In genomic region chr1:30692201-30692947, GRCh38 we compare ENCODE assay signal across 1 cellular context.
TF ChIP-seq lines count a peak whose summit lies in the region.

No MANE protein-coding gene starts in this region.

TF ChIP-seq in K562, 482 proteins besides CTCF, POLR2A, EP300 and RAD21 (continued from another document and continues in another):
- TF ChIP-seq ZNF407 (IDR thresholded peaks at IDR 0.05; ENCODE audit: low read depth) (no peak), ZNF384 (IDR thresholded peaks at IDR 0.05; ENCODE audit: low read depth, low read length) (no peak), DLX4 (CRISPR knock-in tag; IDR thresholded peaks at IDR 0.05) (no peak), HDAC6 (IDR thresholded peaks at IDR 0.05; ENCODE audit: low read depth, low read length) (no peak), PTRF (tag; IDR thresholded peaks at IDR 0.05) (no peak), L3MBTL2 (IDR thresholded peaks at IDR 0.05) (no peak), CBX8 (IDR thresholded peaks at IDR 0.05; ENCODE audit: borderline replicate concordance, extremely low read depth, low read depth, low read length, poor library complexity, severe bottlenecking) (no peak), TGIF2 (CRISPR knock-in tag; IDR thresholded peaks at IDR 0.05) (no peak), U2AF1 (optimal IDR thresholded peaks at IDR 0.05; ENCODE audit: low read depth, low read length) (no peak), ZNF79 (CRISPR knock-in tag; IDR thresholded peaks at IDR 0.05; ENCODE audit: low read depth) (no peak), EHMT2 (IDR thresholded peaks at IDR 0.05) (no peak), ZNF766 (CRISPR knock-in tag; conservative IDR thresholded peaks at IDR 0.05) (no peak), ZNF121 (CRISPR knock-in tag; conservative IDR thresholded peaks at IDR 0.05) (no peak), ELF4 (CRISPR knock-in tag; IDR thresholded peaks at IDR 0.05) (peak; percentile 68; the same call in 1 of the 2 replicates), ZNF146 (CRISPR knock-in tag; IDR thresholded peaks at IDR 0.05; ENCODE audit: unreplicated experiment) (no peak), HMGXB4 (CRISPR knock-in tag; IDR thresholded peaks at IDR 0.05) (no peak), ZNF695 (CRISPR knock-in tag; IDR thresholded peaks at IDR 0.05) (no peak), CSDE1 (IDR thresholded peaks at IDR 0.05) (no peak), SIX5 (IDR thresholded peaks at IDR 0.05; ENCODE audit: borderline replicate concordance in 1 of 2, insufficient read depth in 1 of 2, low read depth in 1 of 2, low read length in 2 of 2) (no peak), ZNF277 (CRISPR knock-in tag; IDR thresholded peaks at IDR 0.05; ENCODE audit: borderline replicate concordance) (no peak), FOS (IDR thresholded peaks at IDR 0.05; ENCODE audit: extremely low read depth, insufficient read length) (no peak), TFAM (CRISPR knock-in tag; conservative IDR thresholded peaks at IDR 0.05) (no peak), OTX1 (CRISPR knock-in tag; IDR thresholded peaks at IDR 0.05) (peak; percentile 83; the same call in 1 of the 2 replicates), MTF1 (CRISPR knock-in tag; IDR thresholded peaks at IDR 0.05; ENCODE audit: borderline replicate concordance) (no peak), UBTF (IDR thresholded peaks at IDR 0.05; ENCODE audit: borderline replicate concordance in 1 of 2, low read depth in 2 of 2, low read length in 2 of 2) (no peak), SPI1 (IDR thresholded peaks at IDR 0.05; ENCODE audit: borderline replicate concordance, low read depth, low read length) (0 out of 2 replicates have a peak, but pooled peaks have one; percentile 24)
- TF ChIP-seq, protein P1, sequence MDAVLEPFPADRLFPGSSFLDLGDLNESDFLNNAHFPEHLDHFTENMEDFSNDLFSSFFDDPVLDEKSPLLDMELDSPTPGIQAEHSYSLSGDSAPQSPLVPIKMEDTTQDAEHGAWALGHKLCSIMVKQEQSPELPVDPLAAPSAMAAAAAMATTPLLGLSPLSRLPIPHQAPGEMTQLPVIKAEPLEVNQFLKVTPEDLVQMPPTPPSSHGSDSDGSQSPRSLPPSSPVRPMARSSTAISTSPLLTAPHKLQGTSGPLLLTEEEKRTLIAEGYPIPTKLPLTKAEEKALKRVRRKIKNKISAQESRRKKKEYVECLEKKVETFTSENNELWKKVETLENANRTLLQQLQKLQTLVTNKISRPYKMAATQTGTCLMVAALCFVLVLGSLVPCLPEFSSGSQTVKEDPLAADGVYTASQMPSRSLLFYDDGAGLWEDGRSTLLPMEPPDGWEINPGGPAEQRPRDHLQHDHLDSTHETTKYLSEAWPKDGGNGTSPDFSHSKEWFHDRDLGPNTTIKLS (IDR thresholded peaks at IDR 0.05; ENCODE audit: borderline replicate concordance, low read depth): no peak
- TF ChIP-seq, protein P2, sequence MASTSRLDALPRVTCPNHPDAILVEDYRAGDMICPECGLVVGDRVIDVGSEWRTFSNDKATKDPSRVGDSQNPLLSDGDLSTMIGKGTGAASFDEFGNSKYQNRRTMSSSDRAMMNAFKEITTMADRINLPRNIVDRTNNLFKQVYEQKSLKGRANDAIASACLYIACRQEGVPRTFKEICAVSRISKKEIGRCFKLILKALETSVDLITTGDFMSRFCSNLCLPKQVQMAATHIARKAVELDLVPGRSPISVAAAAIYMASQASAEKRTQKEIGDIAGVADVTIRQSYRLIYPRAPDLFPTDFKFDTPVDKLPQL (IDR thresholded peaks at IDR 0.05; ENCODE audit: extremely low read depth, insufficient read length): no peak
- TF ChIP-seq, protein P3, sequence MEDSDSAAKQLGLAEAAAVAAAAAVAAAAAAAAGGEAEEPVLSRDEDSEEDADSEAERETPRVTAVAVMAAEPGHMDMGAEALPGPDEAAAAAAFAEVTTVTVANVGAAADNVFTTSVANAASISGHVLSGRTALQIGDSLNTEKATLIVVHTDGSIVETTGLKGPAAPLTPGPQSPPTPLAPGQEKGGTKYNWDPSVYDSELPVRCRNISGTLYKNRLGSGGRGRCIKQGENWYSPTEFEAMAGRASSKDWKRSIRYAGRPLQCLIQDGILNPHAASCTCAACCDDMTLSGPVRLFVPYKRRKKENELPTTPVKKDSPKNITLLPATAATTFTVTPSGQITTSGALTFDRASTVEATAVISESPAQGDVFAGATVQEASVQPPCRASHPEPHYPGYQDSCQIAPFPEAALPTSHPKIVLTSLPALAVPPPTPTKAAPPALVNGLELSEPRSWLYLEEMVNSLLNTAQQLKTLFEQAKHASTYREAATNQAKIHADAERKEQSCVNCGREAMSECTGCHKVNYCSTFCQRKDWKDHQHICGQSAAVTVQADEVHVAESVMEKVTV (CRISPR knock-in tag; IDR thresholded peaks at IDR 0.05): no peak
- TF ChIP-seq, protein P4, sequence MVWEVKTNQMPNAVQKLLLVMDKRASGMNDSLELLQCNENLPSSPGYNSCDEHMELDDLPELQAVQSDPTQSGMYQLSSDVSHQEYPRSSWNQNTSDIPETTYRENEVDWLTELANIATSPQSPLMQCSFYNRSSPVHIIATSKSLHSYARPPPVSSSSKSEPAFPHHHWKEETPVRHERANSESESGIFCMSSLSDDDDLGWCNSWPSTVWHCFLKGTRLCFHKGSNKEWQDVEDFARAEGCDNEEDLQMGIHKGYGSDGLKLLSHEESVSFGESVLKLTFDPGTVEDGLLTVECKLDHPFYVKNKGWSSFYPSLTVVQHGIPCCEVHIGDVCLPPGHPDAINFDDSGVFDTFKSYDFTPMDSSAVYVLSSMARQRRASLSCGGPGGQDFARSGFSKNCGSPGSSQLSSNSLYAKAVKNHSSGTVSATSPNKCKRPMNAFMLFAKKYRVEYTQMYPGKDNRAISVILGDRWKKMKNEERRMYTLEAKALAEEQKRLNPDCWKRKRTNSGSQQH (CRISPR knock-in tag; IDR thresholded peaks at IDR 0.05): 0 out of 2 replicates have a peak, but pooled peaks have one; percentile 61
- TF ChIP-seq, protein P5, sequence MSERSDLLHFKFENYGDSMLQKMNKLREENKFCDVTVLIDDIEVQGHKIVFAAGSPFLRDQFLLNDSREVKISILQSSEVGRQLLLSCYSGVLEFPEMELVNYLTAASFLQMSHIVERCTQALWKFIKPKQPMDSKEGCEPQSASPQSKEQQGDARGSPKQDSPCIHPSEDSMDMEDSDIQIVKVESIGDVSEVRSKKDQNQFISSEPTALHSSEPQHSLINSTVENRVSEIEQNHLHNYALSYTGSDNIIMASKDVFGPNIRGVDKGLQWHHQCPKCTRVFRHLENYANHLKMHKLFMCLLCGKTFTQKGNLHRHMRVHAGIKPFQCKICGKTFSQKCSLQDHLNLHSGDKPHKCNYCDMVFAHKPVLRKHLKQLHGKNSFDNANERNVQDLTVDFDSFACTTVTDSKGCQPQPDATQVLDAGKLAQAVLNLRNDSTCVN (CRISPR knock-in tag; IDR thresholded peaks at IDR 0.05): peak; percentile 86; the same call in 1 of the 2 replicates
- TF ChIP-seq, protein P6, sequence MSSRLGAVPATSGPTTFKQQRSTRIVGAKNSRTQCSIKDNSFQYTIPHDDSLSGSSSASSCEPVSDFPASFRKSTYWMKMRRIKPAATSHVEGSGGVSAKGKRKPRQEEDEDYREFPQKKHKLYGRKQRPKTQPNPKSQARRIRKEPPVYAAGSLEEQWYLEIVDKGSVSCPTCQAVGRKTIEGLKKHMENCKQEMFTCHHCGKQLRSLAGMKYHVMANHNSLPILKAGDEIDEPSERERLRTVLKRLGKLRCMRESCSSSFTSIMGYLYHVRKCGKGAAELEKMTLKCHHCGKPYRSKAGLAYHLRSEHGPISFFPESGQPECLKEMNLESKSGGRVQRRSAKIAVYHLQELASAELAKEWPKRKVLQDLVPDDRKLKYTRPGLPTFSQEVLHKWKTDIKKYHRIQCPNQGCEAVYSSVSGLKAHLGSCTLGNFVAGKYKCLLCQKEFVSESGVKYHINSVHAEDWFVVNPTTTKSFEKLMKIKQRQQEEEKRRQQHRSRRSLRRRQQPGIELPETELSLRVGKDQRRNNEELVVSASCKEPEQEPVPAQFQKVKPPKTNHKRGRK (tag; IDR thresholded peaks at IDR 0.05): peak; percentile 81
